Comparison of ENCODE assay signal across 1 cellular context in genomic region chr6:156870926-156871539, GRCh38.
TF ChIP-seq lines count a peak whose summit lies in the region.

No MANE protein-coding gene starts in this region.

TF ChIP-seq in HepG2, 621 proteins besides CTCF, POLR2A, EP300 and RAD21:
- TF ChIP-seq CREM (IDR thresholded peaks at IDR 0.05) (no peak), CREM (CRISPR knock-in tag; IDR thresholded peaks at IDR 0.05) (no peak), RBM22 (optimal IDR thresholded peaks at IDR 0.05; ENCODE audit: low read length) (peak; percentile 30)
